1 cellular context compared by ENCODE assay signal in the genomic region with DNA sequence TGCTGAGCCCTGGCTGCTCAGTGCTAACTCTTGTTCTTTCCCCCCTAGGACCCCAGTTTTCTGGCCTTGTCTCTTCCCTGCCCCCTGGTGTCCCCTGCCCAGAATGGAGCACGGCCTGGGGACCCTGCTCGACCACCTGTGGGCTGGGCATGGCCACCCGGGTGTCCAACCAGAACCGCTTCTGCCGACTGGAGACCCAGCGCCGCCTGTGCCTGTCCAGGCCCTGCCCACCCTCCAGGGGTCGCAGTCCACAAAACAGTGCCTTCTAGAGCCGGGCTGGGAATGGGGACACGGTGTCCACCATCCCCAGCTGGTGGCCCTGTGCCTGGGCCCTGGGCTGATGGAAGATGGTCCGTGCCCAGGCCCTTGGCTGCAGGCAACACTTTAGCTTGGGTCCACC.
TF ChIP-seq lines count a peak whose summit lies in the region.

No MANE protein-coding gene starts in this region.

TF ChIP-seq in A549, 52 proteins besides CTCF, POLR2A, EP300 and RAD21:
- TF ChIP-seq NPAS2 (CRISPR knock-in tag; IDR thresholded peaks at IDR 0.05; ENCODE audit: borderline replicate concordance) = no peak
- TF ChIP-seq POLR2AphosphoS2 (conservative IDR thresholded peaks at IDR 0.05; ENCODE audit: low read length) = no peak
- no peak for TF ChIP-seq ZSCAN20 (CRISPR knock-in tag; IDR thresholded peaks at IDR 0.05)
- TF ChIP-seq PBX3 (IDR thresholded peaks at IDR 0.05) = no peak
- TF ChIP-seq CEBPB (IDR thresholded peaks at IDR 0.05) = no peak
- no peak for TF ChIP-seq SREBF2 (IDR thresholded peaks at IDR 0.05)
- TF ChIP-seq FOSB (CRISPR knock-in tag; IDR thresholded peaks at IDR 0.05) = no peak
- no peak for TF ChIP-seq MYC (IDR thresholded peaks at IDR 0.05; ENCODE audit: borderline replicate concordance, low read length)
- no peak for TF ChIP-seq RARB (CRISPR knock-in tag; IDR thresholded peaks at IDR 0.05)
- no peak for TF ChIP-seq CBX8 (IDR thresholded peaks at IDR 0.05)
- TF ChIP-seq RCOR1 (IDR thresholded peaks at IDR 0.05; ENCODE audit: low read depth, low read length) = no peak
- TF ChIP-seq MAZ (IDR thresholded peaks at IDR 0.05; ENCODE audit: borderline replicate concordance, low read depth, low read length) = no peak
- no peak for TF ChIP-seq HDAC2 (IDR thresholded peaks at IDR 0.05)
- no peak for TF ChIP-seq HOXA7 (CRISPR knock-in tag; IDR thresholded peaks at IDR 0.05)
- no peak for TF ChIP-seq ESRRA (IDR thresholded peaks at IDR 0.05; ENCODE audit: borderline replicate concordance, low read length)
- TF ChIP-seq SMC3 (IDR thresholded peaks at IDR 0.05) = no peak
- TF ChIP-seq NFE2L2 (conservative IDR thresholded peaks at IDR 0.05; ENCODE audit: low read length) = no peak
